In genomic region chr10:34578468-34578867, GRCh38 we compare ENCODE assay signal across 24 cellular contexts.
"Had no signal": no experiment of that assay in that cellular context is flagged by ENCODE, and none has a peak within 500 bp of the region (broad histone marks: within the 10 kb centered on the region; RNA-seq: fewer than 3 reads in every experiment).

No MANE protein-coding gene starts in this region.

- H3K27ac Mint-ChIP-seq: dendritic cell treated with granulocyte-macrophage colony-stimulating factor and Interleukin-4, amounts not matched to agents 40 ng/mL and 50 ng/mL, for 4 days; effector memory CD8-positive, alpha-beta T cell; endodermal cell; naive thymus-derived CD4-positive, alpha-beta T cell had no signal

- H3K36me3 ChIP-seq: colonic mucosa, esophagus squamous epithelium, gastrocnemius medialis, heart right ventricle, left lung, lower lobe of right lung had no signal

- H3K27me3 Mint-ChIP-seq: dendritic cell treated with granulocyte-macrophage colony-stimulating factor and Interleukin-4, amounts not matched to agents 40 ng/mL and 50 ng/mL, for 4 days had no signal

- H3K9me3 Mint-ChIP-seq: dendritic cell treated with granulocyte-macrophage colony-stimulating factor and Interleukin-4, amounts not matched to agents 40 ng/mL and 50 ng/mL, for 4 days; effector memory CD8-positive, alpha-beta T cell; endodermal cell had no signal

- H3K27ac ChIP-seq: colonic mucosa, epithelial cell of prostate, esophagus squamous epithelium, gastrocnemius medialis, heart right ventricle, left lung, lower lobe of right lung had no signal

- H3K4me1 ChIP-seq: colonic mucosa, left lung had no signal

- H3K4me1 Mint-ChIP-seq: naive thymus-derived CD4-positive, alpha-beta T cell had no signal

- ATAC-seq: effector memory CD8-positive, alpha-beta T cell; esophagus mucosa; gastrocnemius medialis; heart right ventricle; left cardiac atrium; left lung; left ventricle myocardium superior; lower lobe of right lung; naive thymus-derived CD4-positive, alpha-beta T cell had no signal

- H3K4me3 Mint-ChIP-seq: dendritic cell treated with granulocyte-macrophage colony-stimulating factor and Interleukin-4, amounts not matched to agents 40 ng/mL and 50 ng/mL, for 4 days; effector memory CD8-positive, alpha-beta T cell; endodermal cell; naive thymus-derived CD4-positive, alpha-beta T cell had no signal

- H3K4me3 ChIP-seq: colonic mucosa, esophagus squamous epithelium, gastrocnemius medialis, heart right ventricle, left lung, lower lobe of right lung had no signal

- DNase-seq: colonic mucosa; cortex of kidney; effector CD8-positive, alpha-beta T cell; effector memory CD8-positive, alpha-beta T cell; endodermal cell; erythroblast; esophagus squamous epithelium; foreskin fibroblast; foreskin melanocyte; gastrocnemius medialis; glutamatergic neuron; head of caudate nucleus; heart right ventricle; hippocampal formation; left cardiac atrium; left lung; left ventricle myocardium superior; lower lobe of right lung; mesenchymal stem cell; midbrain; naive thymus-derived CD4-positive, alpha-beta T cell had no signal

- H3K36me3 Mint-ChIP-seq: naive thymus-derived CD4-positive, alpha-beta T cell had no signal

- H3K27me3 ChIP-seq: colonic mucosa, esophagus squamous epithelium, gastrocnemius medialis, heart right ventricle, left lung had no signal
